In genomic region chr17:82503728-82504308, GRCh38 we compare ENCODE assay signal across 16 cellular contexts. TPM values are rescaled to one million over a fixed set of nuclear protein-coding genes. Genes with fewer than 3 reads are reported as not detected.
DNase-seq lines count a peak whose midpoint lies in the region; ATAC-seq, FAIRE-seq and TF ChIP-seq lines count a peak whose summit lies in the region.
"Had no signal": no experiment of that assay in that cellular context is flagged by ENCODE, and none has a peak within 500 bp of the region (broad histone marks: within the 10 kb centered on the region; RNA-seq: fewer than 3 reads in every experiment).

No MANE protein-coding gene starts in this region.

- no peak for TF ChIP-seq EP300 in A549 (IDR thresholded peaks at IDR 0.05)
- no peak for TF ChIP-seq EP300 in H1 (IDR thresholded peaks at IDR 0.05; ENCODE audit: borderline replicate concordance in 1 of 2, low read depth in 2 of 2, low read length in 2 of 2)

- no peaks in the 10 kb centered on the region for H4K20me1 ChIP-seq in H1 (replicated peaks in 1 of 2; ENCODE audit: control insufficient read depth in 1 of 2, insufficient read depth in 2 of 2, low read length in 2 of 2)

- WGBS in A549 (ENCODE audit: missing lambda C conversion rate) = 71% methylated on average over 21 of the region's 21 CpGs
- 83% methylated on average over 20 of the region's 21 CpGs; no CpG with 5 or more reads in 1 of the 2 experiments for WGBS in H1 (ENCODE audit: extremely low coverage in 1 of 2, insufficient coverage in 1 of 2, insufficient read length in 1 of 2, insufficient replicate concordance in 2 of 2, low coverage in 1 of 2, low lambda C conversion rate in 2 of 2, missing lambda C conversion rate in 1 of 2), 2 experiments

- CTCF ChIA-PET in A549 (lab: Yijun Ruan, JAX) = interaction anchor here (1.0 to 3.7 kb wide), 8 partner anchors 9 to 89 kb away, joined by 3 to 23 read pairs (median 4); partner anchors contain the start of gene FOXK2
- CTCF ChIA-PET in Panc1 (lab: Charles Lee) = no interaction called here
- CTCF ChIA-PET in H1 (lab: Charles Lee; ENCODE audit: partially characterized antibody) = interaction anchor here (0.8 to 1.9 kb wide), 6 partner anchors 8 to 161 kb away, joined by 3 to 13 read pairs (median 5); no protein-coding TSS in a partner anchor

- no TSS peak for BruUV-seq in Panc1 (replicated peaks; lab: Mats Ljungman, UMichigan)

- DNase-seq in A549 (ENCODE audit: low read depth in 1 of 2, low spot score in 1 of 2) (no peak), D341Med (ENCODE audit: low spot score) (peak; percentile 21), Panc1 (ENCODE audit: low read depth, low spot score) (no peak), H1 (ENCODE audit: low read depth in 1 of 2, low spot score in 2 of 2) (no peak), NCI-H1694 treated with DMSO at 0.1 percent for 48 hours (lab: John Stamatoyannopoulos, UW) (no peak)
- no peak for DNase-seq in effector CD8-positive, alpha-beta T cell (lab: John Stamatoyannopoulos, UW)
- DNase-seq: 8988T; ACHN; Caco-2; CD8-positive, alpha-beta memory T cell; DMS 273 treated with DMSO at 0.1 percent for 48 hours; HCEC 1CT; HFFc6; KG1 had no signal

- no peaks in the 10 kb centered on the region for H3K23me2 ChIP-seq in H1 (ENCODE audit: low read depth, low read length)

- no peaks in the 10 kb centered on the region for H3K27me3 ChIP-seq in Panc1 (ENCODE audit: control insufficient read depth, insufficient read depth, low read length)
- peaks cover 0 to 4% (median under 1%) of the 10 kb centered on the region in 4 experiments; a peak in 3 of 7 replicates for H3K27me3 ChIP-seq in H1 (replicated peaks in 1 of 4; ENCODE audit: control insufficient read depth in 3 of 4, extremely low read depth in 1 of 4, insufficient read depth in 3 of 4, low read length in 3 of 4)

- H3K4me2 ChIP-seq in A549 = no peak overlapping the region
- H3K4me2 ChIP-seq in H1 (ENCODE audit: insufficient read depth in 1 of 2, low read depth in 2 of 2, low read length in 2 of 2) = no peak overlapping the region

- H2BK120ac ChIP-seq in H1 (replicated peaks; ENCODE audit: low read depth, low read length) = no peak overlapping the region

- TF ChIP-seq POLR2A in A549 (IDR thresholded peaks at IDR 0.05; ENCODE audit: low read length) = no peak
- TF ChIP-seq POLR2A in H1 (IDR thresholded peaks at IDR 0.05; ENCODE audit: control extremely low read depth in 1 of 2, low read depth in 2 of 2, low read length in 2 of 2) = no peak

- H3K14ac ChIP-seq in H1 (ENCODE audit: insufficient read length) = no peak overlapping the region

- no peak overlapping the region for H2AK5ac ChIP-seq in H1 (ENCODE audit: low read depth, low read length)

- H3K79me2 ChIP-seq in H1 (ENCODE audit: control insufficient read depth in 1 of 2, insufficient read depth in 2 of 2, low read length in 2 of 2) = no peaks in the 10 kb centered on the region

- H2BK20ac ChIP-seq in H1 (ENCODE audit: low read length) = no peak overlapping the region

- 0 out of 2 replicates have a peak overlapping the region, but pooled peaks have one; percentile 27 for H2AFZ ChIP-seq in H1 (ENCODE audit: low read length)

- H3K27ac ChIP-seq in A549 (no peak overlapping the region), Panc1 (ENCODE audit: low read length) (no peak overlapping the region), H1 (ENCODE audit: low read depth, low read length) (no peak overlapping the region)

- H2BK12ac ChIP-seq in H1 (ENCODE audit: low read depth, low read length) = no peak overlapping the region

- no peak overlapping the region for H2BK15ac ChIP-seq in H1 (ENCODE audit: low read length)

- no peak overlapping the region for H3K56ac ChIP-seq in H1 (replicated peaks; ENCODE audit: insufficient read length, low read depth, low read length)

- H3K9ac ChIP-seq in H1 (replicated peaks in 1 of 4; ENCODE audit: extremely low read depth in 1 of 4, low read depth in 3 of 4, low read length in 3 of 4) = no peak overlapping the region; a peak in 1 of 7 replicates

- no peak overlapping the region for H3K23ac ChIP-seq in H1 (ENCODE audit: insufficient read length)

- FAIRE-seq in A549 (lab: Jason Lieb, UNC) (no peak), H1 (lab: Jason Lieb, UNC) (no peak)
- FAIRE-seq: HTR-8/SVneo had no signal

- H3K4ac ChIP-seq in H1 (replicated peaks; ENCODE audit: insufficient read length, low read depth, low read length) = no peak overlapping the region

- no peaks in the 10 kb centered on the region for H3K36me3 ChIP-seq in Panc1 (ENCODE audit: control insufficient read depth, insufficient read depth, low read length)
- no peaks in the 10 kb centered on the region for H3K36me3 ChIP-seq in H1 (ENCODE audit: control insufficient read depth in 2 of 4, insufficient read depth in 4 of 4, low read length in 3 of 4)

- H3K18ac ChIP-seq in H1 (ENCODE audit: extremely low read depth, low read length) = no peak overlapping the region

- H3K4me3 ChIP-seq in A549 = no peak overlapping the region
- H3K4me3 ChIP-seq in Panc1 (ENCODE audit: low read depth in 2 of 2, low read length in 2 of 2) = no peak overlapping the region
- no peak overlapping the region for H3K4me3 ChIP-seq in H1 (ENCODE audit: extremely low read depth in 1 of 4, insufficient read depth in 2 of 4, low read depth in 3 of 4, low read length in 4 of 4)

- no peaks in the 10 kb centered on the region for H3K79me1 ChIP-seq in H1 (ENCODE audit: low read depth, low read length)

- TF ChIP-seq CTCF in A549 (IDR thresholded peaks at IDR 0.05) (no peak), Panc1 (IDR thresholded peaks at IDR 0.05) (no peak), H1 (IDR thresholded peaks at IDR 0.05; ENCODE audit: control extremely low read depth in 1 of 3, insufficient read depth in 1 of 3, low read depth in 1 of 3, low read length in 3 of 3) (no peak)

- H3K4me1 ChIP-seq in A549 = no peaks in the 10 kb centered on the region
- H3K4me1 ChIP-seq in Panc1 (ENCODE audit: control insufficient read depth, insufficient read depth, low read length) = no peaks in the 10 kb centered on the region
- no peaks in the 10 kb centered on the region for H3K4me1 ChIP-seq in H1 (replicated peaks in 1 of 4; ENCODE audit: control insufficient read depth in 3 of 4, insufficient read depth in 4 of 4, low read length in 3 of 4)
- H3K4me1 ChIP-seq: Caco-2 had no signal

- no peak for TF ChIP-seq RAD21 in A549 (conservative IDR thresholded peaks at IDR 0.05 in 1 of 2, IDR thresholded peaks at IDR 0.05 in 1 of 2)
- no peak for TF ChIP-seq RAD21 in H1 (IDR thresholded peaks at IDR 0.05 in 1 of 2, conservative IDR thresholded peaks at IDR 0.05 in 1 of 2; ENCODE audit: low read depth in 2 of 2, low read length in 2 of 2)

- H2BK5ac ChIP-seq in H1 (ENCODE audit: low read depth, low read length) = no peak overlapping the region

- in situ Hi-C loops in Panc1 (cut with HindIII; ENCODE audit: low pct_unique_long_range_greater_than_20kb, low sequenced_read_pairs) = no loop called here

- no peak overlapping the region for H4K8ac ChIP-seq in H1 (ENCODE audit: extremely low read depth, insufficient read depth, low read length)

- no peaks in the 10 kb centered on the region for H3K9me3 ChIP-seq in A549
- no peaks in the 10 kb centered on the region for H3K9me3 ChIP-seq in Panc1 (ENCODE audit: control insufficient read depth, insufficient read depth, low read depth, low read length)
- no peaks in the 10 kb centered on the region for H3K9me3 ChIP-seq in H1 (ENCODE audit: insufficient read depth in 2 of 2, low read depth in 1 of 2, low read length in 1 of 2)
- H3K9me3 ChIP-seq: Caco-2 had no signal

- H4K91ac ChIP-seq in H1 (replicated peaks; ENCODE audit: insufficient read length, low read length) = no peak overlapping the region

- peak; percentile 27 to 49; a peak in 3 of 6 replicates for ATAC-seq in A549
- ATAC-seq in Panc1 = peak; percentile 60; the same call in 1 of the 2 replicates
- no peak for ATAC-seq in HG02678 (IDR thresholded peaks at IDR 0.05; ENCODE audit: unreplicated experiment)

- POLR2A ChIA-PET in A549 (lab: Yijun Ruan, JAX) = interaction anchor here (1.4 kb wide), 1 partner anchor 16 kb away, joined by 10 read pairs; the partner anchor contains the start of gene FOXK2
- POLR2A ChIA-PET in Panc1 (lab: Charles Lee) = no interaction called here
- POLR2A ChIA-PET in H1 (lab: Charles Lee; ENCODE audit: partially characterized antibody) = interaction anchor here (0.7 to 1.2 kb wide), 2 partner anchors 15 to 16 kb away, joined by 3 to 4 read pairs; partner anchors contain the start of gene FOXK2

- intact Hi-C loops in Panc1 (cut with micrococcal nuclease; ENCODE audit: unreplicated experiment) = no loop called here

- H4K5ac ChIP-seq in H1 (ENCODE audit: insufficient read length, low read depth, low read length) = no peak overlapping the region

RNA-seq across cellular contexts. Expression of gene FOXK2, which starts 15.7 kb away (rescaled TPM):
- 34.8 and 35.9 TPM in 2 replicates for polyA plus RNA-seq in A549 (2011; rRNA removed)
- polyA plus RNA-seq in A549 (2012; cell fraction: cytosol; rRNA removed) = 32.8 and 42.8 TPM in 2 replicates
- 49.2 and 51.8 TPM in 2 replicates for polyA plus RNA-seq in A549 (2012; cell fraction: nucleus; rRNA removed)
- 37.5 to 39.2 TPM (median 38.2 TPM) in 3 replicates for polyA plus RNA-seq in A549 (2017; fragmentation: RNase III; extraction: RNeasy Plus Mini Kit Qiagen cat#74134 plus additional on column Dnase treatment)
- polyA minus RNA-seq in A549 (2011; rRNA and poly(A)+ RNA removed) = 78.5 and 90.0 TPM in 2 replicates
- total RNA-seq in Panc1 (2021; ENCODE audit: unreplicated experiment) = 143 TPM
- polyA plus RNA-seq in Panc1 (2012; ENCODE audit: insufficient read length) = 103 TPM
- total RNA-seq in H1 (2021; fragmentation: NEBNext Ultra II Directional; extraction: Animal tissue kit (Norgen Biotek cat#: 25700)) = 64.9 and 66.9 TPM in 2 replicates
- 34.7 and 42.3 TPM in 2 replicates for polyA plus RNA-seq in H1 (2011; rRNA removed)
- 24.9 TPM for polyA plus RNA-seq in H1 (2011; cell fraction: cytosol; rRNA removed)
- 36.3 TPM for polyA plus RNA-seq in H1 (2011; cell fraction: nucleus; rRNA removed)
- 28.7 to 37.8 TPM (median 33.9 TPM) in 4 replicates for polyA plus RNA-seq in H1 (2012, experiment 1 of 2)
- polyA plus RNA-seq in H1 (2012, experiment 2 of 2) = 25.2 TPM
- 43.7 TPM for polyA plus RNA-seq in H1 (2013, experiment 1 of 2)
- polyA plus RNA-seq in H1 (2013, experiment 2 of 2) = 43.0 TPM
- polyA minus RNA-seq in H1 (2011; rRNA and poly(A)+ RNA removed) = 29.1 and 37.4 TPM in 2 replicates
- 53.7 TPM for polyA minus RNA-seq in H1 (2011; cell fraction: cytosol; rRNA and poly(A)+ RNA removed)
- 35.2 TPM for polyA minus RNA-seq in H1 (2011; cell fraction: nucleus; rRNA and poly(A)+ RNA removed)

RNA-seq across cellular contexts. Expression of gene NARF, which starts 45.3 kb away (rescaled TPM):
- polyA plus RNA-seq in A549 (2011; rRNA removed) (89.6 and 108 TPM in 2 replicates), A549 (2017; fragmentation: RNase III; extraction: RNeasy Plus Mini Kit Qiagen cat#74134 plus additional on column Dnase treatment) (38.2 to 51.2 TPM (median 45.0 TPM) in 3 replicates), H1 (2011; rRNA removed) (131 and 161 TPM in 2 replicates)
- polyA plus RNA-seq in A549 (2012; cell fraction: cytosol; rRNA removed) = 75.5 and 86.9 TPM in 2 replicates
- 56.9 and 86.5 TPM in 2 replicates for polyA plus RNA-seq in A549 (2012; cell fraction: nucleus; rRNA removed)
- polyA minus RNA-seq in A549 (2011; rRNA and poly(A)+ RNA removed) = 43.0 and 48.3 TPM in 2 replicates
- total RNA-seq in Panc1 (2021; ENCODE audit: unreplicated experiment) = 60.9 TPM
- polyA plus RNA-seq in Panc1 (2012; ENCODE audit: insufficient read length) = 89.6 TPM
- total RNA-seq in H1 (2021; fragmentation: NEBNext Ultra II Directional; extraction: Animal tissue kit (Norgen Biotek cat#: 25700)) = 87.4 and 97.4 TPM in 2 replicates
- polyA plus RNA-seq in H1 (2011; cell fraction: cytosol; rRNA removed) = 156 TPM
- 116 TPM for polyA plus RNA-seq in H1 (2011; cell fraction: nucleus; rRNA removed)
- polyA plus RNA-seq in H1 (2012, experiment 1 of 2) = 89.4 to 142 TPM (median 122 TPM) in 4 replicates
- 150 TPM for polyA plus RNA-seq in H1 (2012, experiment 2 of 2)
- polyA plus RNA-seq in H1 (2013, experiment 1 of 2) = 84.3 TPM
- 84.4 TPM for polyA plus RNA-seq in H1 (2013, experiment 2 of 2)
- polyA minus RNA-seq in H1 (2011; rRNA and poly(A)+ RNA removed) = 87.8 and 110 TPM in 2 replicates
- 48.8 TPM for polyA minus RNA-seq in H1 (2011; cell fraction: cytosol; rRNA and poly(A)+ RNA removed)
- polyA minus RNA-seq in H1 (2011; cell fraction: nucleus; rRNA and poly(A)+ RNA removed) = 33.9 TPM

RNA-seq across cellular contexts. Expression of gene CYBC1, which starts 53.3 kb away (rescaled TPM):
- polyA plus RNA-seq in A549 (2011; rRNA removed) (68.6 and 81.8 TPM in 2 replicates), A549 (2017; fragmentation: RNase III; extraction: RNeasy Plus Mini Kit Qiagen cat#74134 plus additional on column Dnase treatment) (74.3 to 89.8 TPM (median 86.5 TPM) in 3 replicates), H1 (2011; rRNA removed) (81.4 and 116 TPM in 2 replicates)
- 103 and 118 TPM in 2 replicates for polyA plus RNA-seq in A549 (2012; cell fraction: cytosol; rRNA removed)
- 189 and 277 TPM in 2 replicates for polyA plus RNA-seq in A549 (2012; cell fraction: nucleus; rRNA removed)
- polyA minus RNA-seq in A549 (2011; rRNA and poly(A)+ RNA removed) = 63.4 and 73.2 TPM in 2 replicates
- 174 TPM for total RNA-seq in Panc1 (2021; ENCODE audit: unreplicated experiment)
- 161 TPM for polyA plus RNA-seq in Panc1 (2012; ENCODE audit: insufficient read length)
- 66.7 and 74.6 TPM in 2 replicates for total RNA-seq in H1 (2021; fragmentation: NEBNext Ultra II Directional; extraction: Animal tissue kit (Norgen Biotek cat#: 25700))
- polyA plus RNA-seq in H1 (2011; cell fraction: cytosol; rRNA removed) = 91.4 TPM
- 123 TPM for polyA plus RNA-seq in H1 (2011; cell fraction: nucleus; rRNA removed)
- polyA plus RNA-seq in H1 (2012, experiment 1 of 2) = 45.3 to 72.9 TPM (median 65.7 TPM) in 4 replicates
- polyA plus RNA-seq in H1 (2012, experiment 2 of 2) = 103 TPM
- 51.4 TPM for polyA plus RNA-seq in H1 (2013, experiment 1 of 2)
- polyA plus RNA-seq in H1 (2013, experiment 2 of 2) = 50.6 TPM
- 48.1 and 52.9 TPM in 2 replicates for polyA minus RNA-seq in H1 (2011; rRNA and poly(A)+ RNA removed)
- polyA minus RNA-seq in H1 (2011; cell fraction: cytosol; rRNA and poly(A)+ RNA removed) = 79.5 TPM
- 81.6 TPM for polyA minus RNA-seq in H1 (2011; cell fraction: nucleus; rRNA and poly(A)+ RNA removed)
